In genomic region chr10:133364645-133365431, GRCh38 we compare ENCODE assay signal across 27 cellular contexts. TPM values are rescaled to one million over a fixed set of nuclear protein-coding genes. Genes with fewer than 3 reads are reported as not detected.
A peak's percentile ranks its signal among the peaks of the same experiment; 100 is the strongest.
DNase-seq lines count a peak whose midpoint lies in the region; ATAC-seq, FAIRE-seq and TF ChIP-seq lines count a peak whose summit lies in the region.
"Had no signal": no experiment of that assay in that cellular context is flagged by ENCODE, and none has a peak within 500 bp of the region (broad histone marks: within the 10 kb centered on the region; RNA-seq: fewer than 3 reads in every experiment).

No MANE protein-coding gene starts in this region.

- peak; percentile 24 for ATAC-seq in foreskin keratinocyte
- ATAC-seq: activated CD4-positive, CD25-positive, alpha-beta regulatory T cell treated with anti-CD3 and anti-CD28 coated beads, Interleukin-2, amount 50 U/mL, for 24 hours; natural killer cell had no signal

- H3K9me3 ChIP-seq in small intestine (ENCODE audit: control insufficient read depth, low read depth) = no peaks in the 10 kb centered on the region
- H3K9me3 ChIP-seq: BLaER1, uterus had no signal

- DNase-seq in NCI-H2081 (lab: John Stamatoyannopoulos, UW) = peak; percentile 57 to 72
- no peak for DNase-seq in NCI-H2081 treated with DMSO at 0.1 percent for 48 hours (lab: John Stamatoyannopoulos, UW)
- DNase-seq in NCI-H2171 (lab: John Stamatoyannopoulos, UW) = peak; percentile 74
- DNase-seq in foreskin keratinocyte = no peak
- peak; percentile 61 for DNase-seq in small intestine
- no peak for DNase-seq in coronary artery (ENCODE audit: low spot score)
- DNase-seq in activated CD4-positive, CD25-positive, alpha-beta regulatory T cell (lab: John Stamatoyannopoulos, UW) = no peak
- DNase-seq in activated naive CD4-positive, alpha-beta T cell treated with anti-CD3 and anti-CD28 coated beads, Interleukin-2, amount 50 U/mL, for 16 hours = no peak
- DNase-seq: activated naive CD8-positive, alpha-beta T cell treated with anti-CD3 and anti-CD28 coated beads, Interleukin-2, amount 10 ng/mL, durations not matched to agents 7 days and 5 days; activated T-cell treated with anti-CD3 and anti-CD28 coated beads, Interleukin-2, amount 50 U/mL, for 48 hours; DMS53; foreskin fibroblast; GM23248; hypothalamus; islet precursor cell; natural killer cell; NCI-H345; posterior cingulate gyrus; stimulated activated CD4-positive, alpha-beta T cell treated with anti-CD3 and anti-CD28 coated beads, Interleukin-4, amount 100 ng/mL, for 4 hours; T-helper 9 cell; uterus had no signal

- H3K27ac ChIP-seq in foreskin keratinocyte (no peak overlapping the region), small intestine (ENCODE audit: low read depth in 1 of 2, low read length in 1 of 2) (peak overlapping the region; percentile 58 to 63), coronary artery (no peak overlapping the region)
- H3K27ac ChIP-seq: BLaER1, GM23248, KMS-11, uterus had no signal

- H3K4me1 ChIP-seq in foreskin keratinocyte = no peaks in the 10 kb centered on the region
- H3K4me1 ChIP-seq in small intestine (ENCODE audit: control insufficient read depth in 2 of 2, insufficient read depth in 1 of 2, low read depth in 1 of 2, low read length in 1 of 2) = peaks cover 0 to 4% of the 10 kb centered on the region in 2 donors
- H3K4me1 ChIP-seq: uterus had no signal

- H3K36me3 ChIP-seq in small intestine (ENCODE audit: control insufficient read depth in 2 of 2, insufficient read depth in 2 of 2, low read length in 2 of 2) = peaks cover 17 to 26% of the 10 kb centered on the region in 2 donors
- H3K36me3 ChIP-seq: uterus had no signal

- 27 to 70% (median 56%) methylated on average over 29 of the region's 29 CpGs for WGBS in small intestine, 3 donors

- no peaks in the 10 kb centered on the region for H3K27me3 ChIP-seq in foreskin keratinocyte
- H3K27me3 ChIP-seq in small intestine (ENCODE audit: control insufficient read depth in 2 of 2, insufficient read depth in 2 of 2, low read length in 2 of 2) = no peaks in the 10 kb centered on the region
- H3K27me3 ChIP-seq: BLaER1, uterus had no signal

- no peak for FAIRE-seq in small intestine (lab: Jason Lieb, UNC)

- H3K4me3 ChIP-seq in small intestine (ENCODE audit: low read depth in 1 of 2, low read length in 2 of 2) (no peak overlapping the region), coronary artery (no peak overlapping the region)
- H3K4me3 ChIP-seq: BLaER1, GM23248, smooth muscle cell, uterus had no signal

- TF ChIP-seq CTCF in foreskin keratinocyte (conservative IDR thresholded peaks at IDR 0.05) = no peak
- no peak for TF ChIP-seq CTCF in coronary artery (IDR thresholded peaks at IDR 0.05)

RNA-seq across cellular contexts. Expression of gene FUOM, which starts 7.0 kb away (rescaled TPM):
- 22.0 and 33.7 TPM in 2 replicates for total RNA-seq in foreskin keratinocyte
- 29.7 and 50.2 TPM in 2 replicates for polyA plus RNA-seq in foreskin keratinocyte
- 100 to 1,000 TPM in 2 of 3 donors, 10 to 100 TPM in 1; 89.8 to 320 (median 240) TPM for polyA plus RNA-seq in small intestine

RNA-seq across cellular contexts. Expression of gene ECHS1, which starts 8.3 kb away (rescaled TPM):
- total RNA-seq in foreskin keratinocyte = 62.6 and 67.1 TPM in 2 replicates
- polyA plus RNA-seq in foreskin keratinocyte (82.2 and 84.4 TPM in 2 replicates), small intestine (100 to 1,000 TPM; 190 to 371 (median 260) TPM)

RNA-seq across cellular contexts. Expression of gene PAOX, which starts 14.2 kb away (rescaled TPM):
- total RNA-seq in foreskin keratinocyte = 1.8 and 3.5 TPM in 2 replicates
- polyA plus RNA-seq in foreskin keratinocyte (1.9 and 3.3 TPM in 2 replicates), small intestine (10 to 100 TPM in 2 of 3 donors, 1 to 10 TPM in 1; 7.9 to 40.8 (median 12.3) TPM)

RNA-seq across cellular contexts. Expression of gene PRAP1, which starts 17.7 kb away (rescaled TPM):
- not detected in 2 replicates for total RNA-seq in foreskin keratinocyte
- not detected in 2 replicates for polyA plus RNA-seq in foreskin keratinocyte
- polyA plus RNA-seq in small intestine = 1,000 to 10,000 TPM in 2 of 3 donors, 100 to 1,000 TPM in 1; 284 to 2,052 (median 1,424) TPM
- total RNA-seq: A172; activated naive CD8-positive, alpha-beta T cell treated with anti-CD3 and anti-CD28 coated beads, Interleukin-2, amount 10 ng/mL, durations not matched to agents 7 days and 5 days; GM23248; natural killer cell; RPMI7951; smooth muscle cell; uterus had no signal
- polyA plus RNA-seq: GM23248 had no signal

RNA-seq across cellular contexts. Expression of gene CALY, which starts 28.1 kb away (rescaled TPM):
- total RNA-seq in foreskin keratinocyte = not detected in 2 replicates
- not detected in 2 replicates for polyA plus RNA-seq in foreskin keratinocyte
- 1 to 10 TPM in 1 of 3 donors, not detected in 2; 3.0 TPM for polyA plus RNA-seq in small intestine
- total RNA-seq: A172, natural killer cell, RPMI7951 had no signal
- polyA plus RNA-seq: GM23248 had no signal

Comparison
In these comparisons a context has a peak if more than half of its experiments do, and no peak if none do; other contexts are left out.
1. DNase-seq: peak in NCI-H2081 (2 of 2), NCI-H2171 (single experiment) and small intestine (single experiment); none in NCI-H2081 treated with DMSO at 0.1 percent for 48 hours (single experiment), foreskin keratinocyte (0 of 2), coronary artery (single experiment), activated CD4-positive, CD25-positive, alpha-beta regulatory T cell (0 of 4) and activated naive CD4-positive, alpha-beta T cell treated with anti-CD3 and anti-CD28 coated beads, Interleukin-2, amount 50 U/mL, for 16 hours (single experiment).
2. H3K27ac ChIP-seq: peak in small intestine (2 of 2); none in foreskin keratinocyte (single experiment) and coronary artery (0 of 2).